ENCODE assay signal across 8 cellular contexts in genomic region chr5:78647838-78648358, GRCh38. TPM values are rescaled to one million over a fixed set of nuclear protein-coding genes. Genes with fewer than 3 reads are reported as not detected.
DNase-seq lines count a peak whose midpoint lies in the region; ATAC-seq and TF ChIP-seq lines count a peak whose summit lies in the region.

No MANE protein-coding gene starts in this region.

- no peak for TF ChIP-seq EP300 in transverse colon (IDR thresholded peaks at IDR 0.05; ENCODE audit: low read depth)

- peak overlapping the region; percentile 84 for H3K4me3 Mint-ChIP-seq in mesothelial cell of epicardium

- no peaks in the 10 kb centered on the region for H3K27me3 ChIP-seq in RWPE2 (ENCODE audit: insufficient read depth, poor library complexity, severe bottlenecking)
- H3K27me3 ChIP-seq in endocrine pancreas (ENCODE audit: control insufficient read depth, insufficient read depth, low read length), result no peaks in the 10 kb centered on the region
- H3K27me3 ChIP-seq in transverse colon, result no peaks in the 10 kb centered on the region

- H3K27ac ChIP-seq in RWPE2 (ENCODE audit: poor library complexity, severe bottlenecking), result peak overlapping the region; percentile 84
- H3K27ac ChIP-seq in transverse colon, result peak overlapping the region; percentile 94 to 97 (median 96)

- H3K4me1 ChIP-seq in RWPE2 (ENCODE audit: insufficient read depth, poor library complexity, severe bottlenecking) (peaks cover 15% of the 10 kb centered on the region), endocrine pancreas (ENCODE audit: control insufficient read depth, insufficient read depth, low read length) (no peaks in the 10 kb centered on the region), transverse colon (peaks cover 0 to 40% (median 12%) of the 10 kb centered on the region in 4 donors)

- intact Hi-C loops in transverse colon (cut with DNase I; ENCODE audit: low total_unique reads), result loop anchor here (5.0 kb wide), 2 partner anchors 116 to 176 kb away; no protein-coding TSS in a partner anchor

- peak overlapping the region; percentile 89 for H3K27ac Mint-ChIP-seq in mesothelial cell of epicardium

- H3K9me3 ChIP-seq in RWPE2 (ENCODE audit: severe bottlenecking), result no peaks in the 10 kb centered on the region
- no peaks in the 10 kb centered on the region for H3K9me3 ChIP-seq in endocrine pancreas (ENCODE audit: control insufficient read depth, low read length)
- no peaks in the 10 kb centered on the region for H3K9me3 ChIP-seq in transverse colon

- TF ChIP-seq CTCF in RWPE2 (IDR thresholded peaks at IDR 0.05; ENCODE audit: poor library complexity, severe bottlenecking), result peak; percentile 43
- no peak for TF ChIP-seq CTCF in mesothelial cell of epicardium (IDR thresholded peaks at IDR 0.05; ENCODE audit: unreplicated experiment)
- no peak for TF ChIP-seq CTCF in transverse colon (IDR thresholded peaks at IDR 0.05)

- H3K36me3 Mint-ChIP-seq in mesothelial cell of epicardium, result peaks cover 4% of the 10 kb centered on the region

- WGBS in transverse colon (ENCODE audit: low coverage in 1 of 2), 2 donors, result 2% methylated on average over 41 of the region's 47 CpGs; no CpG with 5 or more reads in 1 of the 2 donors

- no peak for TF ChIP-seq POLR2A in transverse colon (IDR thresholded peaks at IDR 0.05)

- DNase-seq in Ammon's horn (ENCODE audit: low spot score) (peak; percentile 60), RWPE2 (ENCODE audit: low spot score) (no peak), mesothelial cell of epicardium (ENCODE audit: low spot score in 2 of 2, unreplicated experiment in 2 of 2) (peak; percentile 28 to 76), transverse colon (peak; percentile 62)
- no peak for DNase-seq in central memory CD4-positive, alpha-beta T cell

- no peaks in the 10 kb centered on the region for H3K27me3 Mint-ChIP-seq in mesothelial cell of epicardium (ENCODE audit: low read depth)

- peak overlapping the region; percentile 45 for H3K9ac ChIP-seq in endocrine pancreas (ENCODE audit: control insufficient read depth, insufficient read depth, low read length)

- ATAC-seq in GM18867 (IDR thresholded peaks at IDR 0.05; ENCODE audit: unreplicated experiment), result peak; percentile 29
- peak; percentile 24 for ATAC-seq in HG03108 (IDR thresholded peaks at IDR 0.05; ENCODE audit: unreplicated experiment)
- peak; percentile 29 for ATAC-seq in RWPE2 (ENCODE audit: low read depth)

- no peaks in the 10 kb centered on the region for H3K9me3 Mint-ChIP-seq in mesothelial cell of epicardium

- in situ Hi-C loops in transverse colon (cut with MboI; ENCODE audit: low pct_ligation_motif_present in 1 of 4, low pct_unique_long_range_greater_than_20kb in 1 of 4, low sequenced_read_pairs in 3 of 4), result no loop called here

- peaks cover 28% of the 10 kb centered on the region for H3K36me3 ChIP-seq in RWPE2 (ENCODE audit: low read depth)
- no peaks in the 10 kb centered on the region for H3K36me3 ChIP-seq in endocrine pancreas (ENCODE audit: control insufficient read depth, insufficient read depth, low read length)
- H3K36me3 ChIP-seq in transverse colon, result no peaks in the 10 kb centered on the region

- peaks cover 51% of the 10 kb centered on the region for H3K4me1 Mint-ChIP-seq in mesothelial cell of epicardium

- H3K4me3 ChIP-seq in RWPE2 (ENCODE audit: severe bottlenecking) (peak overlapping the region; percentile 95), endocrine pancreas (ENCODE audit: control insufficient read depth, insufficient read depth, low read length) (peak overlapping the region; percentile 65), transverse colon (peak overlapping the region; percentile 42 to 96 (median 87))

RNA-seq across cellular contexts. Expression of gene LHFPL2, which starts 0.7 kb away (rescaled TPM):
- total RNA-seq in mesothelial cell of epicardium (41.7 to 43.1 TPM (median 42.1 TPM) in 3 replicates), transverse colon (10 to 100 TPM; 34.4 to 79.6 (median 51.5) TPM)

Comparison
In these comparisons a context has a peak if more than half of its experiments do, and no peak if none do; other contexts are left out.
1. DNase-seq: peak in Ammon's horn (single experiment), mesothelial cell of epicardium (2 of 2) and transverse colon (single experiment); none in RWPE2 (single experiment) and central memory CD4-positive, alpha-beta T cell (single experiment).
2. Peak in every context shown above with its lines, with median percentiles within 50 percentile points of each other: ATAC-seq and H3K4me3 ChIP-seq.